In genomic region chr10:72847681-72848080, GRCh38 we compare ENCODE assay signal across 25 cellular contexts. TPM values are rescaled to one million over a fixed set of nuclear protein-coding genes. Genes with fewer than 3 reads are reported as not detected.
A peak's percentile ranks its signal among the peaks of the same experiment; 100 is the strongest.
DNase-seq lines count a peak whose midpoint lies in the region; ATAC-seq, FAIRE-seq and TF ChIP-seq lines count a peak whose summit lies in the region.
"Had no signal": no experiment of that assay in that cellular context is flagged by ENCODE, and none has a peak within 500 bp of the region (broad histone marks: within the 10 kb centered on the region; RNA-seq: fewer than 3 reads in every experiment).

No MANE protein-coding gene starts in this region.

- H2AFZ ChIP-seq in keratinocyte (ENCODE audit: control insufficient read depth, low read length), result no peak overlapping the region
- H2AFZ ChIP-seq: GM23338, neural progenitor cell had no signal

- intact Hi-C loops in stomach (cut with DNase I; ENCODE audit: low total_unique reads), result no loop called here

- H3K9me3 ChIP-seq in keratinocyte (ENCODE audit: control insufficient read depth, low read depth, low read length) (peaks cover 2% of the 10 kb centered on the region), stomach (peaks cover 0 to 7% (median 3%) of the 10 kb centered on the region in 4 donors)

- no peak overlapping the region for H3K4me3 ChIP-seq in keratinocyte (ENCODE audit: control insufficient read depth in 2 of 3, extremely low read depth in 1 of 3, insufficient read depth in 2 of 3, low read depth in 1 of 3, low read length in 3 of 3)
- no peak overlapping the region for H3K4me3 ChIP-seq in stomach
- H3K4me3 ChIP-seq: GM23338, heart right ventricle, neural progenitor cell, tibial nerve had no signal

- no peaks in the 10 kb centered on the region for H3K27me3 ChIP-seq in keratinocyte (ENCODE audit: control insufficient read depth, extremely low read depth, insufficient read depth, low read length)
- no peaks in the 10 kb centered on the region for H3K27me3 ChIP-seq in stomach
- H3K27me3 ChIP-seq: heart right ventricle, neural progenitor cell, tibial nerve had no signal

- WGBS in stomach, 5 donors, result 76 to 92% (median 88%) methylated on average over 2 of the region's 2 CpGs

- H3K4me1 ChIP-seq in keratinocyte (ENCODE audit: control insufficient read depth, extremely low read depth, insufficient read depth, low read length) (peaks cover 23% of the 10 kb centered on the region), stomach (no peaks in the 10 kb centered on the region)
- H3K4me1 ChIP-seq: neural progenitor cell, tibial nerve had no signal

- no peaks in the 10 kb centered on the region for H3K9me1 ChIP-seq in keratinocyte (ENCODE audit: control insufficient read depth, extremely low read depth, insufficient read depth, low read length)

- peak; percentile 90 for FAIRE-seq in keratinocyte (lab: Jason Lieb, UNC)
- FAIRE-seq: islet of Langerhans had no signal

- H3K36me3 ChIP-seq in keratinocyte (ENCODE audit: control insufficient read depth in 2 of 2, extremely low read depth in 1 of 2, insufficient read depth in 2 of 2, low read length in 2 of 2) (peaks cover 0 to 1% of the 10 kb centered on the region in 2 experiments), stomach (peaks cover 0 to 3% (median 0%) of the 10 kb centered on the region in 4 donors)
- H3K36me3 ChIP-seq: neural progenitor cell, tibial nerve had no signal

- H3K4me2 ChIP-seq in keratinocyte (ENCODE audit: control insufficient read depth, extremely low read depth, insufficient read depth, low read depth, low read length), result no peak overlapping the region
- H3K4me2 ChIP-seq: GM23338, neural progenitor cell had no signal

- dilution Hi-C loops in keratinocyte (cut with MboI; ENCODE audit: extremely low pct_ligation_motif_present, low sequenced_read_pairs), result no loop called here

- DNase-seq in A172 (ENCODE audit: low spot score) (peak; percentile 40), HCEC 1CT (peak; percentile 43), RKO (ENCODE audit: low spot score) (peak; percentile 72), keratinocyte (ENCODE audit: low read depth, low spot score) (no peak), stomach (no peak), iPS-NIHi7 (ENCODE audit: extremely low spot score) (no peak), substantia nigra (lab: John Stamatoyannopoulos, UW) (no peak)
- DNase-seq: activated CD4-positive, alpha-beta T cell treated with anti-CD3 and anti-CD28 coated beads, Interleukin-2, amount 50 U/mL, for 1 hour; activated naive CD4-positive, alpha-beta T cell; activated T-cell treated with anti-CD3 and anti-CD28 coated beads for 4 hours; CD8-positive, alpha-beta T cell; DND-41; heart right ventricle; NCI-H1092; NCI-H2107; NCI-H526 treated with DMSO at 0.1 percent for 48 hours; stimulated activated naive CD4-positive, alpha-beta T cell had no signal

- peaks cover 4% of the 10 kb centered on the region for H3K79me2 ChIP-seq in keratinocyte (ENCODE audit: control insufficient read depth, insufficient read depth, low read length)

- no peak for TF ChIP-seq EP300 in stomach (IDR thresholded peaks at IDR 0.05)

- ATAC-seq in HG03432 (IDR thresholded peaks at IDR 0.05; ENCODE audit: unreplicated experiment), result no peak
- ATAC-seq: CD8-positive, alpha-beta T cell; GM23338; heart right ventricle; Panc1 had no signal

- H3K27ac ChIP-seq in keratinocyte (ENCODE audit: control insufficient read depth, insufficient read depth, low read length) (no peak overlapping the region), stomach (no peak overlapping the region), substantia nigra (ENCODE audit: low read depth, low read length, poor library complexity, severe bottlenecking) (no peak overlapping the region)
- H3K27ac ChIP-seq: heart right ventricle, neural progenitor cell, tibial nerve had no signal

- no peak overlapping the region for H3K9ac ChIP-seq in keratinocyte (ENCODE audit: control insufficient read depth, extremely low read depth, insufficient read depth, low read length)
- H3K9ac ChIP-seq: neural progenitor cell had no signal

- TF ChIP-seq POLR2A in stomach (IDR thresholded peaks at IDR 0.05), result no peak

- TF ChIP-seq CTCF in keratinocyte (optimal IDR thresholded peaks at IDR 0.05 in 1 of 3, IDR thresholded peaks at IDR 0.05 in 1 of 3, conservative IDR thresholded peaks at IDR 0.05 in 1 of 3; ENCODE audit: extremely low read depth in 1 of 3, insufficient read depth in 2 of 3, low read length in 3 of 3), result no peak
- no peak for TF ChIP-seq CTCF in stomach (IDR thresholded peaks at IDR 0.05)

- H4K20me1 ChIP-seq in keratinocyte (ENCODE audit: control insufficient read depth, extremely low read depth, insufficient read depth, low read length), result no peaks in the 10 kb centered on the region

RNA-seq across cellular contexts. Expression of gene OIT3, which starts 45.9 kb away (rescaled TPM):
- total RNA-seq in A172 (2014; rRNA removed; shearing (Covaris generic)), result not detected in 2 replicates
- polyA plus RNA-seq in keratinocyte (0.05 TPM in 2 of 3 replicates, not detected in the other), stomach (under 1 TPM in 1 of 3 donors, not detected in 2; 0.05 TPM)
- not detected for polyA plus RNA-seq in keratinocyte (2011; ENCODE audit: low read depth)
- not detected in 2 replicates for polyA plus RNA-seq in keratinocyte (2011; cell fraction: cytosol; rRNA removed)
- polyA plus RNA-seq in keratinocyte (2011; cell fraction: nucleus; rRNA removed), result 0.13 and 0.32 TPM in 2 replicates
- polyA plus RNA-seq in keratinocyte (2012; ENCODE audit: low replicate concordance), result 0.06 TPM in 1 of 2 replicates, not detected in the other
- polyA minus RNA-seq in keratinocyte, result 0.73 to 0.80 TPM in 2 of 3 replicates, not detected in the other
- not detected for polyA minus RNA-seq in keratinocyte (2011; cell fraction: cytosol; rRNA and poly(A)+ RNA removed)
- polyA minus RNA-seq in keratinocyte (2011; cell fraction: nucleus; rRNA and poly(A)+ RNA removed), result 0.53 and 0.93 TPM in 2 replicates
- 1 to 10 TPM in 2 of 5 donors, under 1 TPM in 2, not detected in 1; 0.37 to 2.0 (median 0.81) TPM for total RNA-seq in stomach
- total RNA-seq: CD8-positive, alpha-beta T cell; GM23338; mesenteric fat pad; tibial nerve had no signal
- polyA plus RNA-seq: GM23338, IgD-negative memory B cell had no signal

Comparison
In these comparisons a context has a peak if more than half of its experiments do, and no peak if none do; other contexts are left out.
1. DNase-seq: peak in A172 (single experiment), HCEC 1CT (single experiment) and RKO (single experiment); none in keratinocyte (single experiment), stomach (single experiment), iPS-NIHi7 (single experiment) and substantia nigra (0 of 49).